ENCODE assay signal across 17 cellular contexts in genomic region chr7:66558660-66559465, GRCh38.
DNase-seq lines count a peak whose midpoint lies in the region; ATAC-seq and TF ChIP-seq lines count a peak whose summit lies in the region.
"Had no signal": no experiment of that assay in that cellular context is flagged by ENCODE, and none has a peak within 500 bp of the region (broad histone marks: within the 10 kb centered on the region; RNA-seq: fewer than 3 reads in every experiment).

No MANE protein-coding gene starts in this region.

- no peaks in the 10 kb centered on the region for H3K27me3 ChIP-seq in GM23338 (ENCODE audit: insufficient read depth)
- no peaks in the 10 kb centered on the region for H3K27me3 ChIP-seq in spleen (replicated peaks in 1 of 7)
- no peaks in the 10 kb centered on the region for H3K27me3 ChIP-seq in brain microvascular endothelial cell (replicated peaks)
- H3K27me3 ChIP-seq: colonic mucosa had no signal

- H3K9me3 ChIP-seq in spleen, result no peaks in the 10 kb centered on the region
- H3K9me3 ChIP-seq: colonic mucosa had no signal

- TF ChIP-seq POLR2A in NB4 (IDR thresholded peaks at IDR 0.05; ENCODE audit: extremely low read depth, insufficient read length) (no peak), spleen (IDR thresholded peaks at IDR 0.05) (no peak)

- in situ Hi-C loops in brain microvascular endothelial cell (cut with HindIII; ENCODE audit: low pct_ligation_motif_present, low sequenced_read_pairs), result no loop called here

- peak; percentile 57 for DNase-seq in GM23338 (ENCODE audit: low spot score)
- DNase-seq in NB4 (ENCODE audit: low read depth), result peak; percentile 13
- no peak for DNase-seq in chondrocyte (ENCODE audit: low spot score)
- no peak for DNase-seq in natural killer cell treated with Interleukin-12 subunit alpha and Interleukin-12 subunit beta and Interleukin-15 and Interleukin-18, amount 100 ng/mL, for 72 hours (ENCODE audit: low spot score)
- DNase-seq in spleen, result no peak
- DNase-seq in SIG-M5 (lab: John Stamatoyannopoulos, UW), result no peak
- no peak for DNase-seq in activated CD4-positive, alpha-beta T cell treated with anti-CD3 and anti-CD28 coated beads, Interleukin-2, amount 50 U/mL, for 1 hour
- DNase-seq in brain microvascular endothelial cell, result no peak
- DNase-seq: activated CD4-positive, alpha-beta T cell treated with anti-CD3 and anti-CD28 coated beads for 4 hours; activated effector memory CD4-positive, alpha-beta T cell treated with anti-CD3 and anti-CD28 coated beads, Interleukin-2, amount 50 U/mL, for 16 hours; colonic mucosa; NCI-H187; trophoblast cell had no signal

- H3K27ac Mint-ChIP-seq in GM23338 (peak overlapping the region; percentile 28; the same call in 1 of the 2 replicates), chondrocyte (ENCODE audit: unreplicated experiment) (peak overlapping the region; percentile 85)
- no peak overlapping the region for H3K27ac Mint-ChIP-seq in natural killer cell treated with Interleukin-12 subunit alpha and Interleukin-12 subunit beta and Interleukin-15 and Interleukin-18, amount 100 ng/mL, for 72 hours
- H3K27ac Mint-ChIP-seq: IgD-negative memory B cell had no signal

- H3K4me3 ChIP-seq in GM23338, result no peak overlapping the region
- no peak overlapping the region for H3K4me3 ChIP-seq in NB4 (ENCODE audit: low read depth, low read length)
- no peak overlapping the region for H3K4me3 ChIP-seq in spleen
- no peak overlapping the region for H3K4me3 ChIP-seq in brain microvascular endothelial cell (ENCODE audit: low read depth, low read length)
- H3K4me3 ChIP-seq: colonic mucosa, SK-N-MC, smooth muscle cell had no signal

- H3F3A ChIP-seq in GM23338 (replicated peaks; ENCODE audit: low read depth), result peaks cover 5% of the 10 kb centered on the region; the same call in 1 of the 2 replicates

- no peak overlapping the region for H3K4me3 Mint-ChIP-seq in GM23338
- no peak overlapping the region for H3K4me3 Mint-ChIP-seq in chondrocyte (ENCODE audit: unreplicated experiment)
- no peak overlapping the region for H3K4me3 Mint-ChIP-seq in natural killer cell treated with Interleukin-12 subunit alpha and Interleukin-12 subunit beta and Interleukin-15 and Interleukin-18, amount 100 ng/mL, for 72 hours
- H3K4me3 Mint-ChIP-seq: neural crest cell had no signal

- H3K36me3 Mint-ChIP-seq in GM23338 (ENCODE audit: low read depth) (peaks cover 23% of the 10 kb centered on the region), chondrocyte (ENCODE audit: low read depth) (peaks cover 11% of the 10 kb centered on the region)
- H3K36me3 Mint-ChIP-seq in natural killer cell treated with Interleukin-12 subunit alpha and Interleukin-12 subunit beta and Interleukin-15 and Interleukin-18, amount 100 ng/mL, for 72 hours, result peaks cover 8% of the 10 kb centered on the region
- H3K36me3 Mint-ChIP-seq: IgD-negative memory B cell had no signal

- peaks cover 39% of the 10 kb centered on the region for H3K79me2 ChIP-seq in GM23338 (replicated peaks; ENCODE audit: insufficient read depth)

- 74 to 82% (median 75%) methylated on average over 14 to 17 of the region's 17 CpGs for WGBS in spleen, 5 donors

- peaks cover 10% of the 10 kb centered on the region; the same call in 1 of the 2 replicates for H4K20me1 ChIP-seq in GM23338 (replicated peaks; ENCODE audit: insufficient read depth)

- no peak overlapping the region for H2AFZ ChIP-seq in GM23338

- H3K36me3 ChIP-seq in GM23338 (ENCODE audit: insufficient read depth) (peaks cover 9% of the 10 kb centered on the region; the same call in 1 of the 2 replicates), spleen (peaks cover 0 to 89% (median 42%) of the 10 kb centered on the region in 6 donors), brain microvascular endothelial cell (replicated peaks) (peaks cover 22% of the 10 kb centered on the region)

- intact Hi-C loops in spleen (cut with DNase I; ENCODE audit: low total_unique reads), result no loop called here

- no peaks in the 10 kb centered on the region for H3K9me2 ChIP-seq in GM23338 (ENCODE audit: insufficient read depth)

- ATAC-seq in GM23338, result peak; percentile 52
- peak; percentile 4 to 33 for ATAC-seq in natural killer cell treated with Interleukin-12 subunit alpha and Interleukin-12 subunit beta and Interleukin-15 and Interleukin-18, amount 100 ng/mL, for 72 hours

- H3K27ac ChIP-seq in GM23338 (ENCODE audit: low read depth), result peak overlapping the region; percentile 84
- H3K27ac ChIP-seq in spleen, result peak overlapping the region in 4 of 8 donors; percentile 5 to 49 (median 32)
- H3K27ac ChIP-seq in brain microvascular endothelial cell, result no peak overlapping the region
- H3K27ac ChIP-seq: colonic mucosa, SK-N-MC had no signal

- H3K4me1 Mint-ChIP-seq in GM23338 (peaks cover 7% of the 10 kb centered on the region), chondrocyte (ENCODE audit: low read depth) (peaks cover 13% of the 10 kb centered on the region)
- H3K4me1 Mint-ChIP-seq in natural killer cell treated with Interleukin-12 subunit alpha and Interleukin-12 subunit beta and Interleukin-15 and Interleukin-18, amount 100 ng/mL, for 72 hours (ENCODE audit: low read depth in 2 of 2), result peaks cover 0 to 10% of the 10 kb centered on the region in 2 donors
- H3K4me1 Mint-ChIP-seq: neural crest cell had no signal

- H3K9me3 Mint-ChIP-seq in GM23338 (no peaks in the 10 kb centered on the region), chondrocyte (ENCODE audit: low read depth) (no peaks in the 10 kb centered on the region)
- no peaks in the 10 kb centered on the region for H3K9me3 Mint-ChIP-seq in natural killer cell treated with Interleukin-12 subunit alpha and Interleukin-12 subunit beta and Interleukin-15 and Interleukin-18, amount 100 ng/mL, for 72 hours
- H3K9me3 Mint-ChIP-seq: IgD-negative memory B cell, neural crest cell had no signal

- no peaks in the 10 kb centered on the region; the same call in 1 of the 2 replicates for H3K4me1 ChIP-seq in GM23338 (ENCODE audit: insufficient read depth)
- H3K4me1 ChIP-seq in spleen, result peaks cover 0 to 42% (median 15%) of the 10 kb centered on the region in 6 donors
- H3K4me1 ChIP-seq: colonic mucosa had no signal

- no peak overlapping the region for H3K4me2 ChIP-seq in GM23338
- H3K4me2 ChIP-seq: smooth muscle cell had no signal

- H3K27me3 Mint-ChIP-seq in GM23338 (ENCODE audit: insufficient read depth, low read depth, poor library complexity) (peaks cover 6% of the 10 kb centered on the region), chondrocyte (ENCODE audit: low read depth) (no peaks in the 10 kb centered on the region)
- no peaks in the 10 kb centered on the region for H3K27me3 Mint-ChIP-seq in natural killer cell treated with Interleukin-12 subunit alpha and Interleukin-12 subunit beta and Interleukin-15 and Interleukin-18, amount 100 ng/mL, for 72 hours
- H3K27me3 Mint-ChIP-seq: IgD-negative memory B cell had no signal

- TF ChIP-seq CTCF in GM23338 (conservative IDR thresholded peaks at IDR 0.05; ENCODE audit: low read depth in 2 of 2) (no peak), NB4 (IDR thresholded peaks at IDR 0.05; ENCODE audit: low read depth, low read length) (no peak), chondrocyte (IDR thresholded peaks at IDR 0.05) (no peak), spleen (IDR thresholded peaks at IDR 0.05 in 8 of 11, conservative IDR thresholded peaks at IDR 0.05 in 3 of 11) (no peak), brain microvascular endothelial cell (IDR thresholded peaks at IDR 0.05; ENCODE audit: low read depth, low read length, missing control alignments) (no peak)

TF ChIP-seq in GM23338, 12 proteins besides CTCF, POLR2A, EP300 and RAD21 (continues in another document):
- no peak for TF ChIP-seq REST (IDR thresholded peaks at IDR 0.05; ENCODE audit: unreplicated experiment)
- no peak for TF ChIP-seq EZH2phosphoT487 (IDR thresholded peaks at IDR 0.05; ENCODE audit: unreplicated experiment)
- no peak for TF ChIP-seq EZH2 (IDR thresholded peaks at IDR 0.05; ENCODE audit: low read depth, unreplicated experiment)
- TF ChIP-seq JUNB (IDR thresholded peaks at IDR 0.05; ENCODE audit: unreplicated experiment), result no peak
- TF ChIP-seq ZNF331 (CRISPR knock-in tag; IDR thresholded peaks at IDR 0.05; ENCODE audit: low read depth), result no peak
- TF ChIP-seq ZNF114 (CRISPR knock-in tag; IDR thresholded peaks at IDR 0.05), result no peak
- no peak for TF ChIP-seq CREB1 (CRISPR knock-in tag; IDR thresholded peaks at IDR 0.05; ENCODE audit: low read depth)
- no peak for TF ChIP-seq STAT1 (IDR thresholded peaks at IDR 0.05; ENCODE audit: unreplicated experiment)

Comparison
In these comparisons a context has a peak if more than half of its experiments do, and no peak if none do; other contexts are left out.
1. DNase-seq: peak in GM23338 (single experiment) and NB4 (single experiment); none in chondrocyte (single experiment), natural killer cell treated with Interleukin-12 subunit alpha and Interleukin-12 subunit beta and Interleukin-15 and Interleukin-18, amount 100 ng/mL, for 72 hours (single experiment), spleen (single experiment), SIG-M5 (single experiment), activated CD4-positive, alpha-beta T cell treated with anti-CD3 and anti-CD28 coated beads, Interleukin-2, amount 50 U/mL, for 1 hour (single experiment) and brain microvascular endothelial cell (single experiment).
2. H3K27ac Mint-ChIP-seq: peak in GM23338 (single experiment) and chondrocyte (single experiment); none in natural killer cell treated with Interleukin-12 subunit alpha and Interleukin-12 subunit beta and Interleukin-15 and Interleukin-18, amount 100 ng/mL, for 72 hours (0 of 2).